8 cellular contexts compared by ENCODE assay signal in genomic region chr19:3324405-3324856, GRCh38. TPM values are rescaled to one million over a fixed set of nuclear protein-coding genes. Genes with fewer than 3 reads are reported as not detected.
DNase-seq lines count a peak whose midpoint lies in the region; ATAC-seq, FAIRE-seq and TF ChIP-seq lines count a peak whose summit lies in the region.

No MANE protein-coding gene starts in this region.

- no peaks in the 10 kb centered on the region for H3K4me1 Mint-ChIP-seq in mesothelial cell of epicardium
- H3K4me1 Mint-ChIP-seq in stimulated activated effector memory CD8-positive, alpha-beta T cell treated with anti-CD3 and anti-CD28 coated beads, Interleukin-12 subunit alpha, Interleukin-12 subunit beta, amount 100 ng/mL, for 72 hours, result no peaks in the 10 kb centered on the region

- no peaks in the 10 kb centered on the region for H3K9me3 Mint-ChIP-seq in mesothelial cell of epicardium
- H3K9me3 Mint-ChIP-seq in stimulated activated effector memory CD8-positive, alpha-beta T cell treated with anti-CD3 and anti-CD28 coated beads, Interleukin-12 subunit alpha, Interleukin-12 subunit beta, amount 100 ng/mL, for 72 hours, result no peaks in the 10 kb centered on the region

- peak; percentile 75 for ATAC-seq in stimulated activated effector memory CD8-positive, alpha-beta T cell treated with anti-CD3 and anti-CD28 coated beads, Interleukin-12 subunit alpha, Interleukin-12 subunit beta, amount 100 ng/mL, for 72 hours
- no peak for ATAC-seq in GM18868 (IDR thresholded peaks at IDR 0.05; ENCODE audit: unreplicated experiment)

- H3K4me3 ChIP-seq in bronchial epithelial cell (ENCODE audit: low read depth, low read length), result no peak overlapping the region

- H3K27me3 ChIP-seq in bronchial epithelial cell (ENCODE audit: control insufficient read depth, insufficient read depth, low read length), result no peaks in the 10 kb centered on the region

- H3K27me3 Mint-ChIP-seq in mesothelial cell of epicardium (ENCODE audit: low read depth), result peaks cover 26% of the 10 kb centered on the region

- DNase-seq in AG08395 (ENCODE audit: low spot score) (peak; percentile 46), HK-2 (ENCODE audit: unreplicated experiment) (peak; percentile 60), bronchial epithelial cell (ENCODE audit: low read depth) (no peak), mesothelial cell of epicardium (ENCODE audit: low spot score in 2 of 2, unreplicated experiment in 2 of 2) (peak in 1 of 2 experiments; percentile 55), DMS114 treated with DMSO at 0.1 percent for 48 hours (lab: John Stamatoyannopoulos, UW; ENCODE audit: unreplicated experiment) (no peak)
- DNase-seq in activated CD4-positive, CD25-positive, alpha-beta regulatory T cell (lab: John Stamatoyannopoulos, UW), result peak; percentile 24 to 75 (median 58)
- peak; percentile 81 to 92 for DNase-seq in stimulated activated effector memory CD8-positive, alpha-beta T cell treated with anti-CD3 and anti-CD28 coated beads, Interleukin-12 subunit alpha, Interleukin-12 subunit beta, amount 100 ng/mL, for 72 hours (ENCODE audit: low spot score in 2 of 2)

- no peaks in the 10 kb centered on the region for H3K36me3 Mint-ChIP-seq in mesothelial cell of epicardium
- no peaks in the 10 kb centered on the region for H3K36me3 Mint-ChIP-seq in stimulated activated effector memory CD8-positive, alpha-beta T cell treated with anti-CD3 and anti-CD28 coated beads, Interleukin-12 subunit alpha, Interleukin-12 subunit beta, amount 100 ng/mL, for 72 hours

- H3K36me3 ChIP-seq in bronchial epithelial cell (ENCODE audit: control insufficient read depth, insufficient read depth, low read length), result no peaks in the 10 kb centered on the region

- FAIRE-seq in bronchial epithelial cell (lab: Jason Lieb, UNC), result no peak

- H3K27ac Mint-ChIP-seq in mesothelial cell of epicardium, result no peak overlapping the region
- no peak overlapping the region for H3K27ac Mint-ChIP-seq in stimulated activated effector memory CD8-positive, alpha-beta T cell treated with anti-CD3 and anti-CD28 coated beads, Interleukin-12 subunit alpha, Interleukin-12 subunit beta, amount 100 ng/mL, for 72 hours

- TF ChIP-seq CTCF in bronchial epithelial cell (IDR thresholded peaks at IDR 0.05; ENCODE audit: insufficient read depth, low read length, severe bottlenecking) (peak; percentile 82), mesothelial cell of epicardium (IDR thresholded peaks at IDR 0.05; ENCODE audit: unreplicated experiment) (peak; percentile 49)

- no peak overlapping the region for H3K4me3 Mint-ChIP-seq in mesothelial cell of epicardium
- H3K4me3 Mint-ChIP-seq in stimulated activated effector memory CD8-positive, alpha-beta T cell treated with anti-CD3 and anti-CD28 coated beads, Interleukin-12 subunit alpha, Interleukin-12 subunit beta, amount 100 ng/mL, for 72 hours, result no peak overlapping the region

RNA-seq across cellular contexts. Expression of gene NFIC, which starts 42.0 kb away (rescaled TPM):
- total RNA-seq in bronchial epithelial cell (17.6 and 22.0 TPM in 2 replicates), mesothelial cell of epicardium (28.6 to 32.9 TPM (median 32.2 TPM) in 3 replicates)

Comparison
In these comparisons a context has a peak if more than half of its experiments do, and no peak if none do; other contexts are left out.
1. DNase-seq: peak in AG08395 (single experiment), HK-2 (single experiment), activated CD4-positive, CD25-positive, alpha-beta regulatory T cell (4 of 4) and stimulated activated effector memory CD8-positive, alpha-beta T cell treated with anti-CD3 and anti-CD28 coated beads, Interleukin-12 subunit alpha, Interleukin-12 subunit beta, amount 100 ng/mL, for 72 hours (2 of 2); none in bronchial epithelial cell (single experiment) and DMS114 treated with DMSO at 0.1 percent for 48 hours (single experiment).